ENCODE assay signal across 24 cellular contexts in genomic region chr17:79339311-79339710, GRCh38.
"Had no signal": no experiment of that assay in that cellular context is flagged by ENCODE, and none has a peak within 500 bp of the region (broad histone marks: within the 10 kb centered on the region; RNA-seq: fewer than 3 reads in every experiment).

No MANE protein-coding gene starts in this region.

- H3K27me3 ChIP-seq: right lobe of liver had no signal

- H3K9me3 ChIP-seq: esophagus muscularis mucosa, lower lobe of right lung, prostate gland, right lobe of liver, stomach, thoracic aorta had no signal

- H3K27ac ChIP-seq: epithelial cell of prostate, esophagus muscularis mucosa, left ventricle myocardium inferior, lower lobe of right lung, parathyroid adenoma, prostate gland, right lobe of liver, stomach, thoracic aorta had no signal

- H3K79me2 ChIP-seq: parathyroid adenoma had no signal

- H3K36me3 Mint-ChIP-seq: immature natural killer cell; stimulated activated naive B cell treated with anti-CD40 and anti-IgM and Interleukin-4, amounts not matched to agents 10 μg/mL and 1 μg/mL and 100 μg/mL, for 72 hours had no signal

- H3K9me3 Mint-ChIP-seq: dendritic cell treated with granulocyte-macrophage colony-stimulating factor and Interleukin-4, amounts not matched to agents 40 ng/mL and 50 ng/mL, for 4 days; effector memory CD8-positive, alpha-beta T cell; immature natural killer cell; stimulated activated naive B cell treated with anti-CD40 and anti-IgM and Interleukin-4, amounts not matched to agents 10 μg/mL and 1 μg/mL and 100 μg/mL, for 72 hours had no signal

- H3K4me3 Mint-ChIP-seq: dendritic cell treated with granulocyte-macrophage colony-stimulating factor and Interleukin-4, amounts not matched to agents 40 ng/mL and 50 ng/mL, for 4 days; effector memory CD8-positive, alpha-beta T cell; immature natural killer cell; nephron had no signal

- DNase-seq: effector memory CD8-positive, alpha-beta T cell; immature natural killer cell; left cardiac atrium; left ventricle myocardium inferior; lower lobe of right lung; mesenchymal stem cell; midbrain; occipital lobe; retina; right lobe of liver; stimulated activated CD4-positive, alpha-beta T cell treated with anti-CD3 and anti-CD28 coated beads, Interleukin-4, amount 100 ng/mL, for 1 hour; stimulated activated CD8-positive, alpha-beta memory T cell treated with anti-CD3 and anti-CD28 coated beads, Interleukin-4, amount 100 ng/mL, for 48 hours; stimulated activated naive B cell treated with anti-CD40 and anti-IgM and Interleukin-4, amounts not matched to agents 10 μg/mL and 1 μg/mL and 100 μg/mL, for 72 hours; stomach; substantia nigra; trophoblast cell had no signal

- H3K4me3 ChIP-seq: esophagus muscularis mucosa, left ventricle myocardium inferior, lower lobe of right lung, prostate gland, right lobe of liver, stomach, thoracic aorta had no signal

- H3K36me3 ChIP-seq: esophagus muscularis mucosa, left ventricle myocardium inferior, lower lobe of right lung, prostate gland, right lobe of liver, stomach, thoracic aorta had no signal

- ATAC-seq: effector memory CD8-positive, alpha-beta T cell; left cardiac atrium; lower lobe of right lung; right lobe of liver; stimulated activated naive B cell treated with anti-CD40 and anti-IgM and Interleukin-4, amounts not matched to agents 10 μg/mL and 1 μg/mL and 100 μg/mL, for 72 hours had no signal

- H3K9ac ChIP-seq: parathyroid adenoma had no signal

- H3K27ac Mint-ChIP-seq: dendritic cell treated with granulocyte-macrophage colony-stimulating factor and Interleukin-4, amounts not matched to agents 40 ng/mL and 50 ng/mL, for 4 days; effector memory CD8-positive, alpha-beta T cell; immature natural killer cell; nephron had no signal

- H3K4me1 Mint-ChIP-seq: immature natural killer cell, nephron had no signal

- FAIRE-seq: colon had no signal

- H2AFZ ChIP-seq: parathyroid adenoma had no signal

- H3K4me1 ChIP-seq: esophagus muscularis mucosa, left ventricle myocardium inferior, lower lobe of right lung, parathyroid adenoma, prostate gland, right lobe of liver, stomach had no signal
